ENCODE assay signal across 19 cellular contexts in genomic region chr7:39428221-39428620, GRCh38.
DNase-seq lines count a peak whose midpoint lies in the region; ATAC-seq and TF ChIP-seq lines count a peak whose summit lies in the region.
"Had no signal": no experiment of that assay in that cellular context is flagged by ENCODE, and none has a peak within 500 bp of the region (broad histone marks: within the 10 kb centered on the region; RNA-seq: fewer than 3 reads in every experiment).

No MANE protein-coding gene starts in this region.

- H3K4me3 Mint-ChIP-seq in CD8-positive, alpha-beta memory T cell = no peak overlapping the region
- no peak overlapping the region for H3K4me3 Mint-ChIP-seq in activated naive CD8-positive, alpha-beta T cell treated with anti-CD3 and anti-CD28 coated beads, Interleukin-2, amount 50 U/mL, for 24 hours
- H3K4me3 Mint-ChIP-seq: activated CD8-positive, alpha-beta T cell treated with anti-CD3 and anti-CD28 coated beads, Interleukin-2, amount 10 ng/mL, durations not matched to agents 7 days and 5 days; CD4-positive, CD25-positive, alpha-beta regulatory T cell; naive thymus-derived CD4-positive, alpha-beta T cell had no signal

- DNase-seq in Daoy (ENCODE audit: low read depth) (peak; percentile 70), RPMI7951 (ENCODE audit: low read depth) (peak; percentile 54), epithelial cell of proximal tubule (ENCODE audit: low read depth) (peak; percentile 45), non-pigmented ciliary epithelial cell (ENCODE audit: low read depth) (peak; percentile 49)
- DNase-seq in CD8-positive, alpha-beta memory T cell = no peak
- no peak for DNase-seq in NK-92 treated with Interleukin-12 subunit alpha and Interleukin-12 subunit beta, amount 100 ng/mL, for 24 hours (lab: John Stamatoyannopoulos, UW)
- no peak for DNase-seq in activated naive CD8-positive, alpha-beta T cell treated with anti-CD3 and anti-CD28 coated beads, Interleukin-2, amount 50 U/mL, for 24 hours
- DNase-seq: activated CD8-positive, alpha-beta T cell treated with anti-CD3 and anti-CD28 coated beads, Interleukin-2, amount 10 ng/mL, durations not matched to agents 7 days and 5 days; activated effector memory CD4-positive, alpha-beta T cell treated with Interleukin-2 at 50 U/mL for 16 hours; CD4-positive, CD25-positive, alpha-beta regulatory T cell; central memory CD4-positive, alpha-beta T cell; naive thymus-derived CD4-positive, alpha-beta T cell; NCI-H1105 treated with DMSO at 0.1 percent for 48 hours; stimulated activated CD4-positive, alpha-beta T cell treated with anti-CD3 and anti-CD28 coated beads, Interleukin-4, amount 100 ng/mL, for 4 hours; stimulated activated naive CD4-positive, alpha-beta T cell treated with Interleukin-2 at 50 U/mL for 16 hours had no signal

- H3K27me3 Mint-ChIP-seq in CD8-positive, alpha-beta memory T cell = peaks cover 9 to 17% of the 10 kb centered on the region in 2 donors
- no peaks in the 10 kb centered on the region for H3K27me3 Mint-ChIP-seq in activated naive CD8-positive, alpha-beta T cell treated with anti-CD3 and anti-CD28 coated beads, Interleukin-2, amount 50 U/mL, for 24 hours

- no peaks in the 10 kb centered on the region for H3K4me1 Mint-ChIP-seq in CD8-positive, alpha-beta memory T cell
- peaks cover 2% of the 10 kb centered on the region for H3K4me1 Mint-ChIP-seq in activated naive CD8-positive, alpha-beta T cell treated with anti-CD3 and anti-CD28 coated beads, Interleukin-2, amount 50 U/mL, for 24 hours
- H3K4me1 Mint-ChIP-seq: CD4-positive, CD25-positive, alpha-beta regulatory T cell; naive thymus-derived CD4-positive, alpha-beta T cell had no signal

- no peak overlapping the region for H3K4me3 ChIP-seq in epithelial cell of proximal tubule (ENCODE audit: low read depth, low read length)
- no peak overlapping the region for H3K4me3 ChIP-seq in CD8-positive, alpha-beta memory T cell (ENCODE audit: low read length)
- H3K4me3 ChIP-seq: esophagus muscularis mucosa, right atrium auricular region had no signal

- TF ChIP-seq CTCF in epithelial cell of proximal tubule (conservative IDR thresholded peaks at IDR 0.05; ENCODE audit: low read depth, low read length) = no peak

- no peak overlapping the region for H3K27ac Mint-ChIP-seq in CD8-positive, alpha-beta memory T cell
- no peak overlapping the region for H3K27ac Mint-ChIP-seq in activated naive CD8-positive, alpha-beta T cell treated with anti-CD3 and anti-CD28 coated beads, Interleukin-2, amount 50 U/mL, for 24 hours
- H3K27ac Mint-ChIP-seq: activated CD8-positive, alpha-beta T cell treated with anti-CD3 and anti-CD28 coated beads, Interleukin-2, amount 10 ng/mL, durations not matched to agents 7 days and 5 days; CD4-positive, CD25-positive, alpha-beta regulatory T cell; naive thymus-derived CD4-positive, alpha-beta T cell had no signal

- ATAC-seq in GM21360 (IDR thresholded peaks at IDR 0.05; ENCODE audit: unreplicated experiment) = no peak
- no peak for ATAC-seq in activated naive CD8-positive, alpha-beta T cell treated with anti-CD3 and anti-CD28 coated beads, Interleukin-2, amount 50 U/mL, for 24 hours
- ATAC-seq: activated CD8-positive, alpha-beta T cell treated with anti-CD3 and anti-CD28 coated beads, Interleukin-2, amount 10 ng/mL, durations not matched to agents 7 days and 5 days; naive thymus-derived CD4-positive, alpha-beta T cell; Panc1 had no signal

- H3K36me3 Mint-ChIP-seq in CD8-positive, alpha-beta memory T cell = no peaks in the 10 kb centered on the region
- H3K36me3 Mint-ChIP-seq in activated naive CD8-positive, alpha-beta T cell treated with anti-CD3 and anti-CD28 coated beads, Interleukin-2, amount 50 U/mL, for 24 hours (ENCODE audit: low read depth) = no peaks in the 10 kb centered on the region
- H3K36me3 Mint-ChIP-seq: CD4-positive, CD25-positive, alpha-beta regulatory T cell; naive thymus-derived CD4-positive, alpha-beta T cell had no signal

- no peaks in the 10 kb centered on the region for H3K27me3 ChIP-seq in CD8-positive, alpha-beta memory T cell (ENCODE audit: insufficient read depth, low read length, poor library complexity, severe bottlenecking)
- H3K27me3 ChIP-seq: esophagus muscularis mucosa, right atrium auricular region had no signal

- no peak overlapping the region for H3K27ac ChIP-seq in CD8-positive, alpha-beta memory T cell (ENCODE audit: low read depth, low read length)
- H3K27ac ChIP-seq: right atrium auricular region had no signal

- peaks cover 0 to 2% (median 0%) of the 10 kb centered on the region in 5 donors for H3K9me3 Mint-ChIP-seq in CD8-positive, alpha-beta memory T cell
- H3K9me3 Mint-ChIP-seq in activated naive CD8-positive, alpha-beta T cell treated with anti-CD3 and anti-CD28 coated beads, Interleukin-2, amount 50 U/mL, for 24 hours = no peaks in the 10 kb centered on the region
- H3K9me3 Mint-ChIP-seq: CD4-positive, CD25-positive, alpha-beta regulatory T cell; naive thymus-derived CD4-positive, alpha-beta T cell had no signal

- no peaks in the 10 kb centered on the region for H3K4me1 ChIP-seq in CD8-positive, alpha-beta memory T cell (ENCODE audit: insufficient read depth, low read length)
- H3K4me1 ChIP-seq: right atrium auricular region had no signal

- no peaks in the 10 kb centered on the region for H3K9me3 ChIP-seq in CD8-positive, alpha-beta memory T cell (ENCODE audit: low read length)
- H3K9me3 ChIP-seq: esophagus muscularis mucosa, right atrium auricular region had no signal

- CTCF ChIA-PET in CD8-positive, alpha-beta memory T cell (lab: Charles Lee) = no interaction called here

- no peaks in the 10 kb centered on the region for H3K36me3 ChIP-seq in CD8-positive, alpha-beta memory T cell (ENCODE audit: insufficient read depth, low read length)
- H3K36me3 ChIP-seq: esophagus muscularis mucosa, right atrium auricular region had no signal

- POLR2A ChIA-PET in CD8-positive, alpha-beta memory T cell (lab: Charles Lee) = no interaction called here

Comparison
In these comparisons a context has a peak if more than half of its experiments do, and no peak if none do; other contexts are left out.
1. DNase-seq: peak in Daoy (single experiment), RPMI7951 (single experiment), epithelial cell of proximal tubule (single experiment) and non-pigmented ciliary epithelial cell (single experiment); none in CD8-positive, alpha-beta memory T cell (0 of 5), NK-92 treated with Interleukin-12 subunit alpha and Interleukin-12 subunit beta, amount 100 ng/mL, for 24 hours (single experiment) and activated naive CD8-positive, alpha-beta T cell treated with anti-CD3 and anti-CD28 coated beads, Interleukin-2, amount 50 U/mL, for 24 hours (single experiment).